In the genomic region with DNA sequence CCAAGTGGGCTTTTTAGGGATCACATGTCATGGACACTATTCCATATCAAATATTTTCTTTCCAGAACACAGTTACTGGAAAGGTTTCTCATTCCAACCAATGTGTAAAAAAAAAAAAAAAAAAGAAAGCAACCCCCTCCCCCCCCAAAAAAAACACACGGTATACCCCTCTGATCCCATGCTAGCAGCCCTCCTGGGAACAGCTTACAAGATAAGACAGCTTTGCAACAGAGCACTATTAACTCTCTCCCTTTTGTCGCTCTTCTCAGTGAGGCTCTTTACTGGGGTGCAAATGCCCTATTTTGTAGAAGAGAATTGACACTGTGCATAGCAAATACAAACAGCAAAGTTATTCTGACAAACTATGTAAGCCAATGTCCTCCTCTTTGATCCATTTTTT, we compare ENCODE assay signal across 17 cellular contexts.
"Had no signal": no experiment of that assay in that cellular context is flagged by ENCODE, and none has a peak within 500 bp of the region (broad histone marks: within the 10 kb centered on the region; RNA-seq: fewer than 3 reads in every experiment).

No MANE protein-coding gene starts in this region.

- DNase-seq: activated CD4-positive, alpha-beta T cell treated with anti-CD3 and anti-CD28 coated beads, Interleukin-2, amount 50 U/mL, for 4 hours; activated CD4-positive, CD25-positive, alpha-beta regulatory T cell treated with anti-CD3 and anti-CD28 coated beads, Interleukin-2, amount 50 U/mL, for 72 hours; activated CD8-positive, alpha-beta memory T cell treated with anti-CD3 and anti-CD28 coated beads, Interleukin-2, amount 10 ng/mL, durations not matched to agents 7 days and 5 days; activated effector memory CD4-positive, alpha-beta T cell treated with anti-CD3 and anti-CD28 coated beads, Interleukin-2, amount 50 U/mL, for 16 hours; activated T-cell treated with anti-CD3 and anti-CD28 coated beads, Interleukin-2, amount 50 U/mL, for 4 hours; anterior cingulate cortex; cortex of kidney; effector memory CD4-positive, alpha-beta T cell; naive thymus-derived CD8-positive, alpha-beta T cell; pancreas; SW 1271 had no signal

- H3K36me3 ChIP-seq: cardiac muscle cell, gastroesophageal sphincter, pancreas, SJSA1 had no signal

- H3K4me1 ChIP-seq: pancreas had no signal

- ATAC-seq: activated CD8-positive, alpha-beta memory T cell treated with anti-CD3 and anti-CD28 coated beads, Interleukin-2, amount 10 ng/mL, durations not matched to agents 7 days and 5 days; activated T-cell treated with anti-CD3 and anti-CD28 coated beads, Interleukin-2, amount 50 U/mL, for 4 hours; gastroesophageal sphincter; naive thymus-derived CD8-positive, alpha-beta T cell; pancreas had no signal

- H2AFZ ChIP-seq: hepatocyte had no signal

- H3K27me3 ChIP-seq: cardiac muscle cell, gastroesophageal sphincter, hepatocyte, pancreas had no signal

- H3K9me3 ChIP-seq: gastroesophageal sphincter, pancreas had no signal

- H3K27ac ChIP-seq: cardiac muscle cell, gastroesophageal sphincter, hepatocyte, pancreas, SJSA1 had no signal

- H3K36me3 Mint-ChIP-seq: activated CD8-positive, alpha-beta memory T cell treated with anti-CD3 and anti-CD28 coated beads, Interleukin-2, amount 10 ng/mL, durations not matched to agents 7 days and 5 days; activated naive CD8-positive, alpha-beta T cell; naive thymus-derived CD8-positive, alpha-beta T cell; type B pancreatic cell had no signal

- H3K4me3 Mint-ChIP-seq: activated CD8-positive, alpha-beta memory T cell treated with anti-CD3 and anti-CD28 coated beads, Interleukin-2, amount 10 ng/mL, durations not matched to agents 7 days and 5 days; activated naive CD8-positive, alpha-beta T cell; activated T-cell treated with anti-CD3 and anti-CD28 coated beads, Interleukin-2, amount 50 U/mL, for 4 hours; naive thymus-derived CD8-positive, alpha-beta T cell; type B pancreatic cell had no signal

- H3K4me2 ChIP-seq: hepatocyte had no signal

- H3K27ac Mint-ChIP-seq: activated CD8-positive, alpha-beta memory T cell treated with anti-CD3 and anti-CD28 coated beads, Interleukin-2, amount 10 ng/mL, durations not matched to agents 7 days and 5 days; activated naive CD8-positive, alpha-beta T cell; naive thymus-derived CD8-positive, alpha-beta T cell; type B pancreatic cell had no signal

- H3K4me1 Mint-ChIP-seq: activated CD8-positive, alpha-beta memory T cell treated with anti-CD3 and anti-CD28 coated beads, Interleukin-2, amount 10 ng/mL, durations not matched to agents 7 days and 5 days had no signal

- H3K4me3 ChIP-seq: cardiac muscle cell, gastroesophageal sphincter, hepatocyte, pancreas, SJSA1 had no signal

- H3K27me3 Mint-ChIP-seq: activated naive CD8-positive, alpha-beta T cell; type B pancreatic cell had no signal

- H3K9me3 Mint-ChIP-seq: activated T-cell treated with anti-CD3 and anti-CD28 coated beads, Interleukin-2, amount 50 U/mL, for 4 hours; naive thymus-derived CD8-positive, alpha-beta T cell; type B pancreatic cell had no signal

- H3K79me2 ChIP-seq: hepatocyte had no signal
